In the genomic region with DNA sequence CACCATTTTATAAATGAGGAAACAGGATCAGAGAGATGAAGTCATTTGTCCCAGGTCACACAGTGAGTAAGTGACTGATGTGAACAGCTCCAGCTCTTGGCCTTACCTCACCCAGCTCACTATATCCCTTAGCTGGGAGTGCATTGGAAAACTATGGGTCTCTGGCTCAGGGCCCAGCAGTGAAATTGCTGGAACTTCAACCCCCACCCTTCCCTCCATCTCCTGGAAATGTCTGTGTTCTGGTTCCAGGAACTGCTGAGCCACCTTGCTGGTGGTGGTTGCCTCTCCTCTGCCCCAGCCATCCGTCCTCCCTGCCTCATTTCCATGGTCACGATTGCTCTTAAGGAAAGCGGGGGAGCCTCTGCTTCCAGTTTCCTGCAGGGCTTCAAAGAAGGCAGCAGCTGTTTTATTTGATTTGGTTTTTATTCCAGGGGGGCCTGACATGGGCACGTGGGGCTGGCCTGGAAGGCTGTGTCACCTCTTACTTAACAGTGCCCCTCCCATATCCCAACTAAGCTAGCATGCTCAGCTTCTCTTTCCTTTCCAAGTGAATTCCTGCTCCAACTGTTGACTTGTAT, we compare ENCODE assay signal across 15 cellular contexts. TPM values are rescaled to one million over a fixed set of nuclear protein-coding genes. Genes with fewer than 3 reads are reported as not detected.
A peak's percentile ranks its signal among the peaks of the same experiment; 100 is the strongest.
DNase-seq lines count a peak whose midpoint lies in the region; ATAC-seq and TF ChIP-seq lines count a peak whose summit lies in the region.
"Had no signal": no experiment of that assay in that cellular context is flagged by ENCODE, and none has a peak within 500 bp of the region (broad histone marks: within the 10 kb centered on the region; RNA-seq: fewer than 3 reads in every experiment).

No MANE protein-coding gene starts in this region.

- H3K4me1 ChIP-seq in gastroesophageal sphincter (peaks cover 0 to 11% (median 0%) of the 10 kb centered on the region in 3 donors), neuronal stem cell (ENCODE audit: control insufficient read depth in 2 of 2, insufficient read depth in 1 of 2, low read depth in 1 of 2, low read length in 2 of 2) (peaks cover 0 to 6% of the 10 kb centered on the region in 2 donors), thyroid gland (no peaks in the 10 kb centered on the region), prostate gland (replicated peaks) (no peaks in the 10 kb centered on the region)
- no peaks in the 10 kb centered on the region for H3K4me1 ChIP-seq in effector memory CD4-positive, alpha-beta T cell (ENCODE audit: control insufficient read depth, insufficient read depth, low read length, poor library complexity, severe bottlenecking)

- no peak overlapping the region for H3K14ac ChIP-seq in neuronal stem cell (ENCODE audit: low read length)

- H2AK5ac ChIP-seq in neuronal stem cell (ENCODE audit: low read depth, low read length), result no peak overlapping the region

- H3K27ac ChIP-seq in gastroesophageal sphincter, result peak overlapping the region in 2 of 4 donors; percentile 27 to 40
- no peak overlapping the region for H3K27ac ChIP-seq in neuronal stem cell (replicated peaks; ENCODE audit: low read length)
- H3K27ac ChIP-seq in effector memory CD4-positive, alpha-beta T cell (ENCODE audit: insufficient read depth, low read length, poor library complexity, severe bottlenecking), result no peak overlapping the region
- H3K27ac ChIP-seq in thyroid gland, result no peak overlapping the region
- H3K27ac ChIP-seq in prostate gland, result no peak overlapping the region

- H3K23ac ChIP-seq in neuronal stem cell (ENCODE audit: low read depth, low read length, poor library complexity), result no peak overlapping the region

- H2BK15ac ChIP-seq in neuronal stem cell (ENCODE audit: low read length), result no peak overlapping the region

- no peak overlapping the region for H2BK120ac ChIP-seq in neuronal stem cell (ENCODE audit: low read depth, low read length)

- no peak overlapping the region for H3K4ac ChIP-seq in neuronal stem cell (ENCODE audit: low read length)

- H3K27me3 ChIP-seq in gastroesophageal sphincter (no peaks in the 10 kb centered on the region), neuronal stem cell (ENCODE audit: control insufficient read depth in 3 of 3, insufficient read depth in 3 of 3, low read depth in 1 of 3, low read length in 3 of 3) (no peaks in the 10 kb centered on the region), thyroid gland (no peaks in the 10 kb centered on the region), prostate gland (replicated peaks; ENCODE audit: insufficient read depth) (no peaks in the 10 kb centered on the region)
- H3K27me3 ChIP-seq in effector memory CD4-positive, alpha-beta T cell (replicated peaks; ENCODE audit: control insufficient read depth, insufficient read depth, low read length, poor library complexity, severe bottlenecking), result no peaks in the 10 kb centered on the region

- H3K79me1 ChIP-seq in neuronal stem cell (ENCODE audit: low read depth, low read length), result no peaks in the 10 kb centered on the region

- no peak overlapping the region for H3K9ac ChIP-seq in neuronal stem cell (ENCODE audit: low read depth, low read length, poor library complexity)

- TF ChIP-seq POLR2A in gastroesophageal sphincter (IDR thresholded peaks at IDR 0.05), result no peak
- no peak for TF ChIP-seq POLR2A in thyroid gland (IDR thresholded peaks at IDR 0.05)
- no peak for TF ChIP-seq POLR2A in prostate gland (IDR thresholded peaks at IDR 0.05)

- H3K4me3 ChIP-seq in gastroesophageal sphincter (no peak overlapping the region), neuronal stem cell (ENCODE audit: low read length in 2 of 2) (no peak overlapping the region), thyroid gland (replicated peaks in 1 of 3) (no peak overlapping the region), prostate gland (no peak overlapping the region)
- no peak overlapping the region for H3K4me3 ChIP-seq in effector memory CD4-positive, alpha-beta T cell (ENCODE audit: insufficient read depth, low read depth, low read length, poor library complexity, severe bottlenecking)
- H3K4me3 ChIP-seq: smooth muscle cell had no signal

- DNase-seq in GM03348 (ENCODE audit: low spot score), result peak; percentile 11
- peak; percentile 21 for DNase-seq in amniotic epithelial cell (ENCODE audit: low read depth)
- no peak for DNase-seq in neuronal stem cell (ENCODE audit: low spot score)
- DNase-seq in effector memory CD4-positive, alpha-beta T cell, result no peak
- no peak for DNase-seq in thyroid gland
- DNase-seq in prostate gland (ENCODE audit: low spot score), result no peak
- DNase-seq: Calu3; GOT3; KG1; NCI-H1694; NCI-H524; stimulated activated naive CD8-positive, alpha-beta T cell treated with anti-CD3 and anti-CD28 coated beads, Interleukin-15, amount 100 ng/mL, for 72 hours had no signal

- H3K4me2 ChIP-seq in neuronal stem cell (ENCODE audit: insufficient read depth, low read length, poor library complexity, severe bottlenecking), result no peak overlapping the region
- H3K4me2 ChIP-seq: smooth muscle cell had no signal

- TF ChIP-seq CTCF in gastroesophageal sphincter (IDR thresholded peaks at IDR 0.05) (no peak), thyroid gland (IDR thresholded peaks at IDR 0.05) (no peak), prostate gland (IDR thresholded peaks at IDR 0.05) (no peak)

- intact Hi-C loops in thyroid gland (cut with DNase I) (no loop called here), prostate gland (cut with DNase I) (no loop called here)

- TF ChIP-seq EP300 in gastroesophageal sphincter (IDR thresholded peaks at IDR 0.05), result no peak

- H4K8ac ChIP-seq in neuronal stem cell (ENCODE audit: low read depth, low read length), result no peak overlapping the region

- H3K36me3 ChIP-seq in gastroesophageal sphincter, result no peaks in the 10 kb centered on the region
- H3K36me3 ChIP-seq in neuronal stem cell (replicated peaks in 1 of 2; ENCODE audit: control insufficient read depth in 2 of 2, insufficient read depth in 2 of 2, low read length in 2 of 2), result no peaks in the 10 kb centered on the region
- no peaks in the 10 kb centered on the region for H3K36me3 ChIP-seq in effector memory CD4-positive, alpha-beta T cell (ENCODE audit: control insufficient read depth, insufficient read depth, low read length)
- no peaks in the 10 kb centered on the region for H3K36me3 ChIP-seq in thyroid gland
- H3K36me3 ChIP-seq in prostate gland, result no peaks in the 10 kb centered on the region

- ATAC-seq in gastroesophageal sphincter, result peak; percentile 76
- no peak for ATAC-seq in GM18502 (IDR thresholded peaks at IDR 0.05; ENCODE audit: poor library complexity, unreplicated experiment)
- ATAC-seq: stimulated activated naive CD8-positive, alpha-beta T cell treated with anti-CD3 and anti-CD28 coated beads, Interleukin-15, amount 100 ng/mL, for 72 hours had no signal

- H3K18ac ChIP-seq in neuronal stem cell (ENCODE audit: low read length), result no peak overlapping the region

- H2BK12ac ChIP-seq in neuronal stem cell (ENCODE audit: low read length), result no peak overlapping the region

- no peak overlapping the region for H4K91ac ChIP-seq in neuronal stem cell (ENCODE audit: low read depth, low read length, poor library complexity)

- H2AFZ ChIP-seq in neuronal stem cell (ENCODE audit: low read length), result peak overlapping the region; percentile 70

- H2BK5ac ChIP-seq in neuronal stem cell (ENCODE audit: low read length), result no peak overlapping the region

- WGBS in gastroesophageal sphincter (ENCODE audit: low coverage in 1 of 2), 2 donors, result 20 to 22% methylated on average over 1 to 3 of the region's 4 CpGs
- WGBS in neuronal stem cell (ENCODE audit: extremely low coverage in 2 of 2, insufficient read length in 2 of 2, insufficient replicate concordance in 1 of 2), 2 donors, result no CpG with 5 or more reads among the region's 4 CpGs
- 58 to 77% methylated on average over 4 of the region's 4 CpGs for whole genome bisulfite sequencing in thyroid gland, 2 donors
- WGBS in prostate gland, result 46% methylated on average over 4 of the region's 4 CpGs

- no peaks in the 10 kb centered on the region for H3K9me3 ChIP-seq in gastroesophageal sphincter
- no peaks in the 10 kb centered on the region for H3K9me3 ChIP-seq in neuronal stem cell (replicated peaks in 1 of 2; ENCODE audit: control insufficient read depth in 2 of 2, insufficient read depth in 1 of 2, low read depth in 1 of 2, low read length in 2 of 2)
- no peaks in the 10 kb centered on the region for H3K9me3 ChIP-seq in effector memory CD4-positive, alpha-beta T cell (ENCODE audit: control insufficient read depth, low read length)
- no peaks in the 10 kb centered on the region for H3K9me3 ChIP-seq in thyroid gland
- no peaks in the 10 kb centered on the region for H3K9me3 ChIP-seq in prostate gland

RNA-seq across cellular contexts. Expression of a gene that starts 46.2 kb away (rescaled TPM):
- total RNA-seq in gastroesophageal sphincter (10 to 100 TPM in 2 of 4 donors, 1 to 10 TPM in 2; 8.3 to 15.4 (median 10.8) TPM), thyroid gland (10 to 100 TPM; 18.1 to 30.4 (median 26.2) TPM), prostate gland (10 to 100 TPM; 12.5 to 13.3 TPM)
- 93.9 TPM for polyA plus RNA-seq in neuronal stem cell (2013, experiment 1 of 2)
- polyA plus RNA-seq in neuronal stem cell (2013, experiment 2 of 2), result 93.8 TPM

RNA-seq across cellular contexts. Expression of a gene that starts 49.7 kb away (rescaled TPM):
- total RNA-seq in gastroesophageal sphincter (100 to 1,000 TPM; 292 to 331 (median 308) TPM), thyroid gland (100 to 1,000 TPM; 156 to 377 (median 216) TPM), prostate gland (10 to 100 TPM; 90.4 to 97.2 TPM)
- 5.2 TPM for polyA plus RNA-seq in neuronal stem cell (2013, experiment 1 of 2)
- polyA plus RNA-seq in neuronal stem cell (2013, experiment 2 of 2), result 5.3 TPM

Comparison
In these comparisons a context has a peak if more than half of its experiments do, and no peak if none do; other contexts are left out.
1. DNase-seq: peak in GM03348 (single experiment) and amniotic epithelial cell (single experiment); none in neuronal stem cell (single experiment), effector memory CD4-positive, alpha-beta T cell (0 of 3), thyroid gland (0 of 2) and prostate gland (single experiment).